Comparison of ENCODE assay signal across 16 cellular contexts in the genomic region with DNA sequence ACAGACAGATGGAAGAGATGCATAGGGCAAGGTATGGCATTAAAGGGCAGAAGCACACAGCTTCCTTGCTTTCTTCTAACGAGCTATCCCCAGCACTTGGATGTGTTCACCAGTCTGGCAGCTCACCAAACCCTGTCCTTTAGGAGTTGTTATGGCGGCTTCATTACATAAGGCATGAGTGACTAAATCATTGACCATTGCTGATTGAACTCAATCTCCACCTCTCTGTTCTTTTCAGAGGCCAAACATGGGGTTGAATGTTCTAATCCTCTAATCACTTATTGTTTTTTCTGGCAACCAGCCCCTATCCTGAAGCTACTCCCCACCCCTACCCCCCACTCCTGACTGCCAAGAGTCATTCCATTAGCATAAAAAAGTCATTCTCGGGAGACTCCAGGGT.
DNase-seq lines count a peak whose midpoint lies in the region; ATAC-seq, FAIRE-seq and TF ChIP-seq lines count a peak whose summit lies in the region.
"Had no signal": no experiment of that assay in that cellular context is flagged by ENCODE, and none has a peak within 500 bp of the region (broad histone marks: within the 10 kb centered on the region; RNA-seq: fewer than 3 reads in every experiment).

No MANE protein-coding gene starts in this region.

- no peaks in the 10 kb centered on the region for H3K9me3 Mint-ChIP-seq in activated naive CD4-positive, alpha-beta T cell treated with anti-CD3 and anti-CD28 coated beads for 36 hours
- H3K9me3 Mint-ChIP-seq: nephron progenitor cell had no signal

- H2AFZ ChIP-seq in mammary epithelial cell (ENCODE audit: low read depth, low read length) = peak overlapping the region; percentile 37
- no peak overlapping the region for H2AFZ ChIP-seq in keratinocyte (ENCODE audit: control insufficient read depth, low read length)

- in situ Hi-C loops in mammary epithelial cell (cut with MboI; ENCODE audit: low sequenced_read_pairs in 2 of 2) (loop anchor here in 1 of 2 donors (5.0 kb wide), 1 partner anchor 48 kb away; no protein-coding TSS in a partner anchor), transverse colon (cut with MboI; ENCODE audit: low pct_ligation_motif_present in 1 of 4, low pct_unique_long_range_greater_than_20kb in 1 of 4, low sequenced_read_pairs in 3 of 4) (no loop called here)

- H3K4me1 ChIP-seq in mammary epithelial cell (ENCODE audit: insufficient read depth, low read length) (peaks cover 20% of the 10 kb centered on the region), keratinocyte (ENCODE audit: control insufficient read depth, extremely low read depth, insufficient read depth, low read length) (no peaks in the 10 kb centered on the region), transverse colon (peaks cover 5 to 28% (median 9%) of the 10 kb centered on the region in 4 donors)
- H3K4me1 ChIP-seq: testis had no signal

- no peak overlapping the region for H3K4me2 ChIP-seq in mammary epithelial cell (ENCODE audit: insufficient read depth, low read depth, low read length)
- no peak overlapping the region for H3K4me2 ChIP-seq in keratinocyte (ENCODE audit: control insufficient read depth, extremely low read depth, insufficient read depth, low read depth, low read length)

- H3K4me1 Mint-ChIP-seq in activated naive CD4-positive, alpha-beta T cell treated with anti-CD3 and anti-CD28 coated beads for 36 hours (ENCODE audit: low read depth) = no peaks in the 10 kb centered on the region
- H3K4me1 Mint-ChIP-seq: nephron progenitor cell had no signal

- TF ChIP-seq CTCF in mammary epithelial cell (conservative IDR thresholded peaks at IDR 0.05 in 1 of 2, IDR thresholded peaks at IDR 0.05 in 1 of 2; ENCODE audit: extremely low read depth in 1 of 2, insufficient read depth in 1 of 2, low read depth in 1 of 2, low read length in 2 of 2) (no peak), keratinocyte (optimal IDR thresholded peaks at IDR 0.05 in 1 of 3, IDR thresholded peaks at IDR 0.05 in 1 of 3, conservative IDR thresholded peaks at IDR 0.05 in 1 of 3; ENCODE audit: extremely low read depth in 1 of 3, insufficient read depth in 2 of 3, low read length in 3 of 3) (no peak), transverse colon (IDR thresholded peaks at IDR 0.05) (no peak)

- H4K20me1 ChIP-seq in mammary epithelial cell (ENCODE audit: insufficient read depth, low read length) (no peaks in the 10 kb centered on the region), keratinocyte (ENCODE audit: control insufficient read depth, extremely low read depth, insufficient read depth, low read length) (no peaks in the 10 kb centered on the region)

- DNase-seq in A172 (ENCODE audit: low spot score) (peak; percentile 53), M059J (ENCODE audit: low read depth) (peak; percentile 77), mammary epithelial cell (peak; percentile 50), keratinocyte (ENCODE audit: low read depth, low spot score) (no peak), transverse colon (no peak), GM19240 (ENCODE audit: insufficient read length, low spot score) (no peak)
- no peak for DNase-seq in activated naive CD4-positive, alpha-beta T cell treated with anti-CD3 and anti-CD28 coated beads for 36 hours
- DNase-seq: activated effector memory CD4-positive, alpha-beta T cell treated with anti-CD3 and anti-CD28 coated beads, Interleukin-2, amount 50 U/mL, for 16 hours; caudate nucleus; COR-L47; NCI-H2171 treated with DMSO at 0.1 percent for 48 hours; nephron progenitor cell; stimulated activated CD4-positive, alpha-beta T cell treated with anti-CD3 and anti-CD28 coated beads, Interleukin-12 subunit alpha, Interleukin-12 subunit beta, amount 100 ng/mL, for 4 hours; testis had no signal

- H3K36me3 Mint-ChIP-seq in activated naive CD4-positive, alpha-beta T cell treated with anti-CD3 and anti-CD28 coated beads for 36 hours (ENCODE audit: low read depth) = no peaks in the 10 kb centered on the region

- H3K27ac ChIP-seq in mammary epithelial cell (ENCODE audit: insufficient read depth, low read depth, low read length) (no peak overlapping the region), keratinocyte (ENCODE audit: control insufficient read depth, insufficient read depth, low read length) (no peak overlapping the region), transverse colon (no peak overlapping the region)
- H3K27ac ChIP-seq: testis, VCaP had no signal

- H3K4me3 Mint-ChIP-seq in activated naive CD4-positive, alpha-beta T cell treated with anti-CD3 and anti-CD28 coated beads for 36 hours = no peak overlapping the region
- H3K4me3 Mint-ChIP-seq: nephron progenitor cell had no signal

- H3K9me1 ChIP-seq in keratinocyte (ENCODE audit: control insufficient read depth, extremely low read depth, insufficient read depth, low read length) = no peaks in the 10 kb centered on the region

- H3K27me3 Mint-ChIP-seq in activated naive CD4-positive, alpha-beta T cell treated with anti-CD3 and anti-CD28 coated beads for 36 hours (ENCODE audit: low read depth) = no peaks in the 10 kb centered on the region

- no peak overlapping the region for H3K4me3 ChIP-seq in mammary epithelial cell (replicated peaks in 1 of 3; ENCODE audit: insufficient read depth in 1 of 3, low read depth in 2 of 3, low read length in 3 of 3)
- H3K4me3 ChIP-seq in keratinocyte (ENCODE audit: control insufficient read depth in 2 of 3, extremely low read depth in 1 of 3, insufficient read depth in 2 of 3, low read depth in 1 of 3, low read length in 3 of 3) = no peak overlapping the region
- no peak overlapping the region for H3K4me3 ChIP-seq in transverse colon
- H3K4me3 ChIP-seq: testis had no signal

- no peak overlapping the region for H3K9ac ChIP-seq in mammary epithelial cell (ENCODE audit: insufficient read depth, low read length)
- H3K9ac ChIP-seq in keratinocyte (ENCODE audit: control insufficient read depth, extremely low read depth, insufficient read depth, low read length) = no peak overlapping the region

- H3K9me3 ChIP-seq in mammary epithelial cell (replicated peaks; ENCODE audit: insufficient read depth, low read length) (no peaks in the 10 kb centered on the region), keratinocyte (ENCODE audit: control insufficient read depth, low read depth, low read length) (no peaks in the 10 kb centered on the region), transverse colon (no peaks in the 10 kb centered on the region)
- H3K9me3 ChIP-seq: testis had no signal

- intact Hi-C loops in mammary epithelial cell (cut with micrococcal nuclease) (no loop called here), transverse colon (cut with DNase I; ENCODE audit: low total_unique reads) (no loop called here)
- intact Hi-C loops in activated naive CD4-positive, alpha-beta T cell treated with anti-CD3 and anti-CD28 coated beads for 36 hours (cut with micrococcal nuclease) = no loop called here

- CTCF ChIA-PET in mammary epithelial cell (lab: Charles Lee; ENCODE audit: low non-redundant PET) = no interaction called here
- CTCF ChIA-PET in activated naive CD4-positive, alpha-beta T cell treated with anti-CD3 and anti-CD28 coated beads for 36 hours (lab: Charles Lee) = no interaction called here

- H3K27me3 ChIP-seq in mammary epithelial cell (ENCODE audit: insufficient read depth, low read length) = no peaks in the 10 kb centered on the region
- H3K27me3 ChIP-seq in keratinocyte (ENCODE audit: control insufficient read depth, extremely low read depth, insufficient read depth, low read length) = no peaks in the 10 kb centered on the region
- H3K27me3 ChIP-seq in transverse colon = no peaks in the 10 kb centered on the region
- H3K27me3 ChIP-seq: testis had no signal

- dilution Hi-C loops in mammary epithelial cell (cut with HindIII; ENCODE audit: low sequenced_read_pairs) = no loop called here
- dilution Hi-C loops in keratinocyte (cut with MboI; ENCODE audit: extremely low pct_ligation_motif_present, low sequenced_read_pairs) = no loop called here

- BruUV-seq in mammary epithelial cell (replicated peaks; lab: Mats Ljungman, UMichigan) = no TSS peak

- WGBS in mammary epithelial cell (ENCODE audit: low coverage, missing lambda C conversion rate) = 0% methylated on average over 3 of the region's 3 CpGs
- WGBS in transverse colon (ENCODE audit: low coverage in 1 of 2), 2 donors = 60 to 76% methylated on average over 2 to 3 of the region's 3 CpGs

- FAIRE-seq in keratinocyte (lab: Jason Lieb, UNC) = peak; percentile 17

- no peaks in the 10 kb centered on the region for H3K36me3 ChIP-seq in mammary epithelial cell (ENCODE audit: insufficient read depth, low read length)
- H3K36me3 ChIP-seq in keratinocyte (ENCODE audit: control insufficient read depth in 2 of 2, extremely low read depth in 1 of 2, insufficient read depth in 2 of 2, low read length in 2 of 2) = no peaks in the 10 kb centered on the region
- H3K36me3 ChIP-seq in transverse colon = no peaks in the 10 kb centered on the region

- H3K79me2 ChIP-seq in mammary epithelial cell (ENCODE audit: insufficient read depth, low read length) (no peaks in the 10 kb centered on the region), keratinocyte (ENCODE audit: control insufficient read depth, insufficient read depth, low read length) (no peaks in the 10 kb centered on the region)

- TF ChIP-seq POLR2A in transverse colon (IDR thresholded peaks at IDR 0.05) = no peak

- ATAC-seq in GM18519 (IDR thresholded peaks at IDR 0.05; ENCODE audit: low FRiP score, unreplicated experiment) = no peak

- TF ChIP-seq EP300 in transverse colon (IDR thresholded peaks at IDR 0.05; ENCODE audit: low read depth) = no peak

- H3K27ac Mint-ChIP-seq in activated naive CD4-positive, alpha-beta T cell treated with anti-CD3 and anti-CD28 coated beads for 36 hours = no peak overlapping the region
- H3K27ac Mint-ChIP-seq: nephron progenitor cell had no signal

Comparison
In these comparisons a context has a peak if more than half of its experiments do, and no peak if none do; other contexts are left out.
1. DNase-seq: peak in A172 (single experiment), M059J (single experiment) and mammary epithelial cell (single experiment); none in keratinocyte (single experiment), transverse colon (single experiment), GM19240 (single experiment) and activated naive CD4-positive, alpha-beta T cell treated with anti-CD3 and anti-CD28 coated beads for 36 hours (single experiment).